ENCODE assay signal across 20 cellular contexts in the genomic region with DNA sequence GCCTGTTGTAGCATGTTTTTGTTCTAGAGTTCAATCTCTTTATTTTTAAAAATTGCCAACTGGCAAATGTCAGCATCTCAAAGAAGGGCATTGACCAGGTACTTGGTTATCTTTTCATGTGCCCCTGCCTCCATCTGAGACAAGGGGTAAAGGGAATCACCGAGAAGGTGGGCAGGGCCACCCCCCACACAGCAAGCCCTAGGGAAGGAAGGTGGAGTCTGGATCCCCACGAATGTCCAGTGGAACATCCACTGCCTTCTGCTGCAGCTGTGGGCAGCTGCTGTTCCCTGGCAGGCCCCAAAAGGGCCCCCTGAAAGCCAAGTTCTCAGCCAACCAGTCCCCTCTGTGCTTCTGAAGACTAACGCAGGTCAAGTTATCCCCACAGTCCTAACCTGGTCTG.
"Had no signal": no experiment of that assay in that cellular context is flagged by ENCODE, and none has a peak within 500 bp of the region (broad histone marks: within the 10 kb centered on the region; RNA-seq: fewer than 3 reads in every experiment).

No MANE protein-coding gene starts in this region.

- DNase-seq: colonic mucosa; cortex of kidney; dermis blood vessel endothelial cell; dorsolateral prefrontal cortex; effector CD4-positive, alpha-beta T cell; effector memory CD4-positive, alpha-beta T cell; esophagus squamous epithelium; foreskin fibroblast; foreskin melanocyte; gastrocnemius medialis; glutamatergic neuron; heart right ventricle; hippocampal formation; left cardiac atrium; left lung; left ventricle myocardium superior; lower lobe of right lung; mesenchymal stem cell; mucosa of descending colon had no signal

- H3K36me3 Mint-ChIP-seq: mesothelial cell of epicardium had no signal

- H3K9me3 ChIP-seq: colonic mucosa, esophagus squamous epithelium, gastrocnemius medialis, heart right ventricle, left lung, lower lobe of right lung, mucosa of descending colon had no signal

- H3K4me1 ChIP-seq: colonic mucosa, esophagus squamous epithelium, gastrocnemius medialis, lower lobe of right lung had no signal

- H3K4me3 Mint-ChIP-seq: mesothelial cell of epicardium had no signal

- H3K27ac ChIP-seq: colonic mucosa, dorsolateral prefrontal cortex, esophagus squamous epithelium, gastrocnemius medialis, left lung, lower lobe of right lung had no signal

- H3K36me3 ChIP-seq: colonic mucosa, esophagus squamous epithelium, gastrocnemius medialis, heart right ventricle, left lung, lower lobe of right lung had no signal

- H3K9me3 Mint-ChIP-seq: mesothelial cell of epicardium had no signal

- H3K27ac Mint-ChIP-seq: mesothelial cell of epicardium had no signal

- H3K4me3 ChIP-seq: colonic mucosa, dorsolateral prefrontal cortex, esophagus squamous epithelium, gastrocnemius medialis, heart right ventricle, left lung, lower lobe of right lung, mucosa of descending colon had no signal

- H3K4me1 Mint-ChIP-seq: mesothelial cell of epicardium had no signal

- H3K27me3 ChIP-seq: colonic mucosa, esophagus squamous epithelium, gastrocnemius medialis, heart right ventricle, left lung had no signal

- ATAC-seq: gastrocnemius medialis, heart right ventricle, left cardiac atrium, left lung, left ventricle myocardium superior, lower lobe of right lung, mucosa of descending colon had no signal
